Comparison of ENCODE assay signal across 9 cellular contexts in the genomic region with DNA sequence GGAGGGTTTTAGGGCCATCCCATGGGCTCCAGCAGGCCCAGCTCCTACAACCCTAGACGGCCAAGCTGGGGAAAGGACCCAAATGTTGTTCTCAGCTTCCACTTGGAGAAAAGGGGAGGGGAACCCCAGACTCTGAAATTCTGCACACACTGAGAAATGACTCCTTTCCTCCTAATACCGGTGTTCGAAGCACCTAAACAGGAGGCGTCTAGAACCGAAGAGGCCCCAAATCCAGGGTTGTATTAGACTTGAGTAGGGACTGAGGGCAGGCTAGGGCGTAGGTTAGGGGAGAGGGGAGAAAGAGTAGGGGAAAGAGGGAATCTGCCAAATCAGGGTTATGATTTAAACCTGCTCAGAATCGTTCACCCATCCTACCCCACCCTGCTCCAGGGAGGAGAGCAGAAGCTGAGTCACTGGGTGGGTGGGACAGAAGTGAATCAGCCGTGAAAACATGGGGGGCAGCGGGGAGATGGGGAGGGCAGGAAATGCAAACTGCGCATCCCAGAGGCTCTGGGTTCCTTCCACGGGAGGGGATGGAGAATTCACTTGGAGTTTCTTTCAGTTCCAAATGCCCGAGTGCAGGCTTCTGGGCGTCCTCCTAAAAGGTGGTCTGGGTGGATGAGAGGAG. TPM values are rescaled to one million over a fixed set of nuclear protein-coding genes. Genes with fewer than 3 reads are reported as not detected.
DNase-seq lines count a peak whose midpoint lies in the region; ATAC-seq and TF ChIP-seq lines count a peak whose summit lies in the region.
"Had no signal": no experiment of that assay in that cellular context is flagged by ENCODE, and none has a peak within 500 bp of the region (broad histone marks: within the 10 kb centered on the region; RNA-seq: fewer than 3 reads in every experiment).

No MANE protein-coding gene starts in this region.

- TF ChIP-seq POLR2A in IMR-90 (IDR thresholded peaks at IDR 0.05; ENCODE audit: low read depth, low read length) = no peak

- CTCF ChIA-PET in IMR-90 (lab: Yijun Ruan, JAX) = interaction anchor here (0.8 to 3.9 kb wide), 10 partner anchors 10 to 61 kb away, joined by 3 to 39 read pairs (median 4); a partner anchor contains a TSS

- intact Hi-C loops in IMR-90 (cut with micrococcal nuclease) = loop anchor here (2.0 kb wide), 1 partner anchor 82 kb away; a partner anchor contains a TSS
- intact Hi-C loops in left cardiac atrium (cut with DNase I) = loop anchor here in 1 of 2 donors (2.0 kb wide), 1 partner anchor 32 kb away; no protein-coding TSS in a partner anchor
- intact Hi-C loops in sciatic nerve (cut with DNase I) = no loop called here

- H3K4me3 Mint-ChIP-seq in activated naive CD8-positive, alpha-beta T cell = peak overlapping the region; percentile 85

- peaks cover 48% of the 10 kb centered on the region for H3K4me1 Mint-ChIP-seq in activated naive CD8-positive, alpha-beta T cell (ENCODE audit: low read depth)

- H3K9me3 ChIP-seq in IMR-90 (ENCODE audit: control insufficient read depth, insufficient read depth, low read length) = no peaks in the 10 kb centered on the region

- peak overlapping the region; percentile 79 for H3K4me2 ChIP-seq in IMR-90 (ENCODE audit: low read depth, low read length)

- peak overlapping the region; percentile 84 to 96 for H4K8ac ChIP-seq in IMR-90 (ENCODE audit: low read depth in 2 of 2, low read length in 2 of 2)

- ATAC-seq in IMR-90 (ENCODE audit: low read depth) = peak; percentile 56
- peak; percentile 18 to 68 for ATAC-seq in left cardiac atrium
- peak; percentile 31 for ATAC-seq in sciatic nerve
- no peak for ATAC-seq in GM18873 (IDR thresholded peaks at IDR 0.05; ENCODE audit: low FRiP score, unreplicated experiment)

- H2BK20ac ChIP-seq in IMR-90 (ENCODE audit: low read depth, low read length) = peak overlapping the region; percentile 94

- peak overlapping the region; percentile 98; the same call in 2 of the 3 replicates for H2BK15ac ChIP-seq in IMR-90 (ENCODE audit: low read depth, low read length)

- peaks cover 7% of the 10 kb centered on the region; the same call in 1 of the 2 replicates for H3K36me3 ChIP-seq in IMR-90 (ENCODE audit: control insufficient read depth, insufficient read depth, low read length)

- no peaks in the 10 kb centered on the region for H3K27me3 Mint-ChIP-seq in activated naive CD8-positive, alpha-beta T cell

- peaks cover 28% of the 10 kb centered on the region for H3K9me1 ChIP-seq in IMR-90 (ENCODE audit: insufficient read depth, low read length)

- POLR2A ChIA-PET in IMR-90 (lab: Charles Lee; ENCODE audit: unreplicated experiment) = interaction anchor here (0.5 to 0.9 kb wide), 3 partner anchors 19 to 33 kb away, joined by 3 read pairs; a partner anchor contains a TSS

- peak overlapping the region; percentile 95 for H2BK120ac ChIP-seq in IMR-90 (ENCODE audit: low read depth, low read length)

- H3K4me3 ChIP-seq in IMR-90 (ENCODE audit: insufficient read depth, low read depth, low read length) = peak overlapping the region; percentile 60

- dilution Hi-C loops in IMR-90 (cut with HindIII; ENCODE audit: low sequenced_read_pairs, unreplicated experiment) = no loop called here

- in situ Hi-C loops in IMR-90 (cut with MboI; ENCODE audit: low sequenced_read_pairs) = no loop called here

- H2AK5ac ChIP-seq in IMR-90 (ENCODE audit: low read depth, low read length) = peak overlapping the region; percentile 100

- peak overlapping the region; percentile 79 for H4K5ac ChIP-seq in IMR-90 (ENCODE audit: low read depth, low read length)

- H3K27me3 ChIP-seq in IMR-90 (ENCODE audit: control insufficient read depth, insufficient read depth, low read length) = no peaks in the 10 kb centered on the region

- H3K18ac ChIP-seq in IMR-90 (ENCODE audit: low read depth, low read length) = peak overlapping the region; percentile 89

- peak overlapping the region; percentile 98 for H3K14ac ChIP-seq in IMR-90 (replicated peaks; ENCODE audit: low read depth, low read length)

- no peaks in the 10 kb centered on the region for H3K36me3 Mint-ChIP-seq in activated naive CD8-positive, alpha-beta T cell

- TF ChIP-seq RAD21 in IMR-90 (IDR thresholded peaks at IDR 0.05; ENCODE audit: low read length) = no peak

- peak overlapping the region; percentile 100 for H2AK9ac ChIP-seq in IMR-90 (replicated peaks; ENCODE audit: low read depth, low read length, poor library complexity)

- H3K23ac ChIP-seq in IMR-90 (ENCODE audit: low read depth, low read length) = peak overlapping the region; percentile 96

- H3K4ac ChIP-seq in IMR-90 (ENCODE audit: low read depth, low read length) = peak overlapping the region; percentile 100

- peak overlapping the region; percentile 96 for H2BK5ac ChIP-seq in IMR-90 (ENCODE audit: low read depth, low read length, poor library complexity, severe bottlenecking)

- 0% methylated on average over 4 of the region's 13 CpGs; no CpG with 5 or more reads in 1 of the 2 experiments for WGBS in IMR-90 (ENCODE audit: extremely low coverage in 2 of 2, insufficient read length in 1 of 2), 2 experiments

- H3K27ac Mint-ChIP-seq in activated naive CD8-positive, alpha-beta T cell = peak overlapping the region; percentile 85

- H3K4me1 ChIP-seq in IMR-90 (ENCODE audit: control insufficient read depth, insufficient read depth, low read length) = peaks cover 32% of the 10 kb centered on the region

- peak overlapping the region; percentile 89 for H2AFZ ChIP-seq in IMR-90 (replicated peaks; ENCODE audit: low read length, poor library complexity)

- DNase-seq in AG08396 (ENCODE audit: low spot score) (peak; percentile 85), IMR-90 (peak; percentile 82), left cardiac atrium (peak; percentile 74), sciatic nerve (ENCODE audit: low spot score) (peak; percentile 76), NCI-H1105 treated with DMSO at 0.1 percent for 48 hours (lab: John Stamatoyannopoulos, UW) (no peak), ecto neural progenitor cell (ENCODE audit: low spot score) (no peak)

- H4K91ac ChIP-seq in IMR-90 (ENCODE audit: insufficient read depth, low read depth, low read length) = peak overlapping the region; percentile 96

- peak overlapping the region; percentile 94 for H3K27ac ChIP-seq in IMR-90 (ENCODE audit: insufficient read depth, low read length)

- H3K9me3 Mint-ChIP-seq in activated naive CD8-positive, alpha-beta T cell (ENCODE audit: low read depth) = no peaks in the 10 kb centered on the region

- H3K56ac ChIP-seq in IMR-90 (ENCODE audit: extremely low read depth, insufficient read depth, low read length) = peak overlapping the region; percentile 98

- H3K9ac ChIP-seq in IMR-90 (ENCODE audit: low read depth, low read length) = peak overlapping the region; percentile 81

- no TSS peak for BruUV-seq in IMR-90 (replicated peaks; lab: Mats Ljungman, UMichigan)

- TF ChIP-seq CTCF in IMR-90 (conservative IDR thresholded peaks at IDR 0.05; ENCODE audit: low read depth, low read length) = no peak

- H4K20me1 ChIP-seq in IMR-90 (ENCODE audit: insufficient read depth, low read length) = no peaks in the 10 kb centered on the region

- H3K79me1 ChIP-seq in IMR-90 (ENCODE audit: low read depth in 1 of 2, low read length in 2 of 2) = peaks cover 0 to 38% of the 10 kb centered on the region in 2 experiments; a peak in 3 of 4 replicates

TF ChIP-seq in IMR-90, 13 proteins besides CTCF, POLR2A, EP300 and RAD21:
- TF ChIP-seq MAFK (IDR thresholded peaks at IDR 0.05; ENCODE audit: low read depth, low read length) (no peak; the same call in 1 of the 2 replicates), FOS (IDR thresholded peaks at IDR 0.05; ENCODE audit: low read depth, low read length) (peak; percentile 74), NFE2L2 (IDR thresholded peaks at IDR 0.05; ENCODE audit: low read depth, low read length) (peak; percentile 51; the same call in 1 of the 2 replicates), BHLHE40 (IDR thresholded peaks at IDR 0.05; ENCODE audit: low read depth, low read length) (no peak), MAZ (IDR thresholded peaks at IDR 0.05; ENCODE audit: borderline replicate concordance, low read depth, low read length) (peak; percentile 76), CEBPB (IDR thresholded peaks at IDR 0.05; ENCODE audit: low read depth, low read length) (no peak), RFX5 (IDR thresholded peaks at IDR 0.05; ENCODE audit: low read depth, low read length) (no peak)
- TF ChIP-seq, protein P1, sequence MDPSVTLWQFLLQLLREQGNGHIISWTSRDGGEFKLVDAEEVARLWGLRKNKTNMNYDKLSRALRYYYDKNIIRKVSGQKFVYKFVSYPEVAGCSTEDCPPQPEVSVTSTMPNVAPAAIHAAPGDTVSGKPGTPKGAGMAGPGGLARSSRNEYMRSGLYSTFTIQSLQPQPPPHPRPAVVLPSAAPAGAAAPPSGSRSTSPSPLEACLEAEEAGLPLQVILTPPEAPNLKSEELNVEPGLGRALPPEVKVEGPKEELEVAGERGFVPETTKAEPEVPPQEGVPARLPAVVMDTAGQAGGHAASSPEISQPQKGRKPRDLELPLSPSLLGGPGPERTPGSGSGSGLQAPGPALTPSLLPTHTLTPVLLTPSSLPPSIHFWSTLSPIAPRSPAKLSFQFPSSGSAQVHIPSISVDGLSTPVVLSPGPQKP (IDR thresholded peaks at IDR 0.05; ENCODE audit: borderline replicate concordance, low read depth, low read length) = no peak

RNA-seq across cellular contexts. Expression of a gene that starts 1.0 kb away (rescaled TPM):
- total RNA-seq in IMR-90 (2012; rRNA removed) (124 and 140 TPM in 2 replicates), left cardiac atrium (100 to 1,000 TPM; 134 to 139 TPM), sciatic nerve (1,832 TPM)
- 337 and 373 TPM in 2 replicates for polyA plus RNA-seq in IMR-90 (2012; rRNA removed)
- polyA plus RNA-seq in IMR-90 (2012; cell fraction: cytosol; rRNA removed) = 592 and 623 TPM in 2 replicates
- polyA plus RNA-seq in IMR-90 (2012; cell fraction: nucleus; rRNA removed; ENCODE audit: low replicate concordance) = 90.7 and 186 TPM in 2 replicates
- total RNA-seq: mononuclear cell had no signal

RNA-seq across cellular contexts. Expression of a gene that starts 4.8 kb away (rescaled TPM):
- total RNA-seq in IMR-90 (2012; rRNA removed) (under 0.01 and 0.18 TPM in 2 replicates), left cardiac atrium (not detected), sciatic nerve (1.2 TPM)
- polyA plus RNA-seq in IMR-90 (2012; rRNA removed) = 0.39 and 0.55 TPM in 2 replicates
- polyA plus RNA-seq in IMR-90 (2012; cell fraction: cytosol; rRNA removed) = 0.18 and 0.27 TPM in 2 replicates
- polyA plus RNA-seq in IMR-90 (2012; cell fraction: nucleus; rRNA removed; ENCODE audit: low replicate concordance) = 0.52 and 1.3 TPM in 2 replicates

RNA-seq across cellular contexts. Expression of a gene that starts 19.3 kb away (rescaled TPM):
- total RNA-seq in IMR-90 (2012; rRNA removed) = 21.7 and 25.6 TPM in 2 replicates
- polyA plus RNA-seq in IMR-90 (2012; rRNA removed) = 27.8 and 28.8 TPM in 2 replicates
- polyA plus RNA-seq in IMR-90 (2012; cell fraction: cytosol; rRNA removed) = 20.9 and 26.7 TPM in 2 replicates
- 24.4 and 31.3 TPM in 2 replicates for polyA plus RNA-seq in IMR-90 (2012; cell fraction: nucleus; rRNA removed; ENCODE audit: low replicate concordance)
- 10 to 100 TPM; 34.3 to 51.3 TPM for total RNA-seq in left cardiac atrium
- total RNA-seq in sciatic nerve = 61.0 TPM

RNA-seq across cellular contexts. Expression of a gene that starts 48.6 kb away (rescaled TPM):
- total RNA-seq in IMR-90 (2012; rRNA removed) (10.4 and 10.6 TPM in 2 replicates), left cardiac atrium (100 to 1,000 TPM; 108 to 122 TPM), sciatic nerve (265 TPM)
- 67.2 and 68.0 TPM in 2 replicates for polyA plus RNA-seq in IMR-90 (2012; rRNA removed)
- polyA plus RNA-seq in IMR-90 (2012; cell fraction: cytosol; rRNA removed) = 18.8 and 35.8 TPM in 2 replicates
- polyA plus RNA-seq in IMR-90 (2012; cell fraction: nucleus; rRNA removed; ENCODE audit: low replicate concordance) = 243 and 578 TPM in 2 replicates

Comparison
In these comparisons a context has a peak if more than half of its experiments do, and no peak if none do; other contexts are left out.
1. DNase-seq: peak in AG08396 (single experiment), IMR-90 (single experiment), left cardiac atrium (single experiment) and sciatic nerve (single experiment); none in NCI-H1105 treated with DMSO at 0.1 percent for 48 hours (single experiment) and ecto neural progenitor cell (single experiment).
2. RNA of a gene that starts 1.0 kb away (total RNA-seq): 1,832 TPM in sciatic nerve (single experiment); 134 to 139 TPM in left cardiac atrium and 124 to 140 TPM in IMR-90; every median in the first group is over 10 times any median in the second.